ENCODE assay signal across 8 cellular contexts in the genomic region with DNA sequence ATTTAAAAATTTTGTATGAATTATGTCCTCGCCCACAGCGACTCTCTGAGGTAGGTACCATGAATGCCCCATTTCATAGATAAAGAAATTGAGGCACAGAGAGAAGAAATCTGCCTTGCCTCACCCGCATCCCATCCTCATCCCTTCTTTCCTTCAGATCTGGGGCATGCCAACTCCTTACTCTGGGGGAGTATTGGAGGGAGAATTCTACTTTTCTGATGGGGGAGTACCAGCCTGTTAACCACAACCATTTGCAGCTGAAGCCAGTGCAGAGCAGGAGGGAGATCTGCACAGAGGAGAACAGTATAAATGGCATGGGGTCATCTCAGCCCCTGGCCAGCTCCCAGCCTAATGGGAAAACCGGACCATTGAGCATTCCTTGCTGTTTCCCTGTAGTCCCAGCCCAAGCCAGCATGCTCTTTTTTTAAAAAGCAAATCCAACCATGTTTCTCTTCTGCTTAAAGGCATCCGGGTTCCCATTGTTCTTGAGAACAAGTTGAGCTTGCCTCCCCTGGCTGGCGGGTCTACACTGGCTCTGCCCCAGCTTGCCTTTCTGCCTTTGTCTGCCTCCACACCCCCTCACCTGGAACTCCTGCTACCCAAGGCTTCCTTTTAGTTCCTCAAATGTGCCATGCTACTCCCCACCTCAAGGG. TPM values are rescaled to one million over a fixed set of nuclear protein-coding genes. Genes with fewer than 3 reads are reported as not detected.
DNase-seq lines count a peak whose midpoint lies in the region; ATAC-seq and TF ChIP-seq lines count a peak whose summit lies in the region.

No MANE protein-coding gene starts in this region.

- no peak for DNase-seq in CD4-positive, CD25-positive, alpha-beta regulatory T cell
- DNase-seq in Kasumi-1 (lab: John Stamatoyannopoulos, UW) (peak; percentile 27 to 34), chondrocyte (ENCODE audit: low spot score) (no peak), GM19238 (ENCODE audit: insufficient read length, low spot score) (no peak), BE2C (no peak), NCI-H1417 (lab: John Stamatoyannopoulos, UW) (no peak)

- ATAC-seq in CD4-positive, CD25-positive, alpha-beta regulatory T cell (ENCODE audit: low read depth in 2 of 2), result no peak
- ATAC-seq in GM21528 (IDR thresholded peaks at IDR 0.05; ENCODE audit: low FRiP score, unreplicated experiment), result no peak

- no peak overlapping the region for H3K27ac Mint-ChIP-seq in CD4-positive, CD25-positive, alpha-beta regulatory T cell
- H3K27ac Mint-ChIP-seq in chondrocyte (ENCODE audit: unreplicated experiment), result no peak overlapping the region

- no peak overlapping the region for H3K4me3 ChIP-seq in CD4-positive, CD25-positive, alpha-beta regulatory T cell (ENCODE audit: low read depth, low read length)
- peak overlapping the region; percentile 94 for H3K4me3 ChIP-seq in neural cell (ENCODE audit: low read length)
- H3K4me3 ChIP-seq in BE2C (ENCODE audit: low read depth, low read length), result no peak overlapping the region

- peaks cover 0 to 4% (median 1%) of the 10 kb centered on the region in 7 donors for H3K9me3 Mint-ChIP-seq in CD4-positive, CD25-positive, alpha-beta regulatory T cell
- no peaks in the 10 kb centered on the region for H3K9me3 Mint-ChIP-seq in chondrocyte (ENCODE audit: low read depth)

- no peak for TF ChIP-seq CTCF in chondrocyte (IDR thresholded peaks at IDR 0.05)
- TF ChIP-seq CTCF in neural cell (IDR thresholded peaks at IDR 0.05; ENCODE audit: poor library complexity, severe bottlenecking), result no peak
- TF ChIP-seq CTCF in BE2C (IDR thresholded peaks at IDR 0.05; ENCODE audit: low read depth, low read length), result no peak

- no peak for TF ChIP-seq EP300 in neural cell (conservative IDR thresholded peaks at IDR 0.05; ENCODE audit: poor library complexity, severe bottlenecking)

- H3K9me3 ChIP-seq in CD4-positive, CD25-positive, alpha-beta regulatory T cell (ENCODE audit: control insufficient read depth in 2 of 2, low read length in 2 of 2), result no peaks in the 10 kb centered on the region
- no peaks in the 10 kb centered on the region for H3K9me3 ChIP-seq in neural cell (ENCODE audit: low read length)
- no peaks in the 10 kb centered on the region for H3K9me3 ChIP-seq in BE2C

- H3K4me1 Mint-ChIP-seq in CD4-positive, CD25-positive, alpha-beta regulatory T cell, result peaks cover 0 to 32% (median 5%) of the 10 kb centered on the region in 4 donors
- peaks cover 15% of the 10 kb centered on the region for H3K4me1 Mint-ChIP-seq in chondrocyte (ENCODE audit: low read depth)

- no peaks in the 10 kb centered on the region for H3F3A ChIP-seq in neural cell (ENCODE audit: insufficient read depth, low read length, poor library complexity, severe bottlenecking)

- no peak overlapping the region for H3K27ac ChIP-seq in CD4-positive, CD25-positive, alpha-beta regulatory T cell (ENCODE audit: insufficient read depth, low read length, poor library complexity, severe bottlenecking)
- no peak overlapping the region for H3K27ac ChIP-seq in neural cell (ENCODE audit: low read length)

- H3K4me2 ChIP-seq in neural cell (ENCODE audit: low read length), result no peak overlapping the region

- peaks cover 47% of the 10 kb centered on the region for H3K79me2 ChIP-seq in neural cell (replicated peaks; ENCODE audit: insufficient read depth, low read length)

- H3K4me1 ChIP-seq in CD4-positive, CD25-positive, alpha-beta regulatory T cell (ENCODE audit: control insufficient read depth, insufficient read depth, low read length, poor library complexity, severe bottlenecking), result peaks cover 27% of the 10 kb centered on the region
- no peaks in the 10 kb centered on the region; the same call in 1 of the 2 replicates for H3K4me1 ChIP-seq in BE2C

- no peaks in the 10 kb centered on the region for H3K36me3 ChIP-seq in CD4-positive, CD25-positive, alpha-beta regulatory T cell (ENCODE audit: control insufficient read depth, insufficient read depth, low read length)
- H3K36me3 ChIP-seq in neural cell (ENCODE audit: insufficient read depth, low read length), result no peaks in the 10 kb centered on the region
- H3K36me3 ChIP-seq in BE2C, result no peaks in the 10 kb centered on the region

- no peak for TF ChIP-seq RAD21 in neural cell (conservative IDR thresholded peaks at IDR 0.05)

- H4K20me1 ChIP-seq in neural cell (ENCODE audit: insufficient read depth), result no peaks in the 10 kb centered on the region

- no peak overlapping the region for H2AFZ ChIP-seq in neural cell (ENCODE audit: low read depth, low read length)

- H3K9me2 ChIP-seq in neural cell (ENCODE audit: insufficient read depth, low read length), result no peaks in the 10 kb centered on the region

- no peak overlapping the region for H3K9ac ChIP-seq in neural cell (ENCODE audit: low read length)

- H3K27me3 ChIP-seq in CD4-positive, CD25-positive, alpha-beta regulatory T cell (ENCODE audit: control insufficient read depth, insufficient read depth, low read length), result peaks cover 20% of the 10 kb centered on the region
- H3K27me3 ChIP-seq in neural cell (ENCODE audit: insufficient read depth, low read depth, low read length) (peaks cover 51% of the 10 kb centered on the region), BE2C (peaks cover 24% of the 10 kb centered on the region)

- H3K36me3 Mint-ChIP-seq in CD4-positive, CD25-positive, alpha-beta regulatory T cell, result no peaks in the 10 kb centered on the region
- peaks cover 3% of the 10 kb centered on the region for H3K36me3 Mint-ChIP-seq in chondrocyte (ENCODE audit: low read depth)

- peak overlapping the region; percentile 70 to 80 (median 75) for H3K4me3 Mint-ChIP-seq in CD4-positive, CD25-positive, alpha-beta regulatory T cell
- peak overlapping the region; percentile 65 for H3K4me3 Mint-ChIP-seq in chondrocyte (ENCODE audit: unreplicated experiment)

- peaks cover 79% of the 10 kb centered on the region for H3K27me3 Mint-ChIP-seq in CD4-positive, CD25-positive, alpha-beta regulatory T cell
- peaks cover 59% of the 10 kb centered on the region for H3K27me3 Mint-ChIP-seq in chondrocyte (ENCODE audit: low read depth)

TF ChIP-seq in neural cell, 6 proteins besides CTCF, POLR2A, EP300 and RAD21:
- TF ChIP-seq, protein P1, sequence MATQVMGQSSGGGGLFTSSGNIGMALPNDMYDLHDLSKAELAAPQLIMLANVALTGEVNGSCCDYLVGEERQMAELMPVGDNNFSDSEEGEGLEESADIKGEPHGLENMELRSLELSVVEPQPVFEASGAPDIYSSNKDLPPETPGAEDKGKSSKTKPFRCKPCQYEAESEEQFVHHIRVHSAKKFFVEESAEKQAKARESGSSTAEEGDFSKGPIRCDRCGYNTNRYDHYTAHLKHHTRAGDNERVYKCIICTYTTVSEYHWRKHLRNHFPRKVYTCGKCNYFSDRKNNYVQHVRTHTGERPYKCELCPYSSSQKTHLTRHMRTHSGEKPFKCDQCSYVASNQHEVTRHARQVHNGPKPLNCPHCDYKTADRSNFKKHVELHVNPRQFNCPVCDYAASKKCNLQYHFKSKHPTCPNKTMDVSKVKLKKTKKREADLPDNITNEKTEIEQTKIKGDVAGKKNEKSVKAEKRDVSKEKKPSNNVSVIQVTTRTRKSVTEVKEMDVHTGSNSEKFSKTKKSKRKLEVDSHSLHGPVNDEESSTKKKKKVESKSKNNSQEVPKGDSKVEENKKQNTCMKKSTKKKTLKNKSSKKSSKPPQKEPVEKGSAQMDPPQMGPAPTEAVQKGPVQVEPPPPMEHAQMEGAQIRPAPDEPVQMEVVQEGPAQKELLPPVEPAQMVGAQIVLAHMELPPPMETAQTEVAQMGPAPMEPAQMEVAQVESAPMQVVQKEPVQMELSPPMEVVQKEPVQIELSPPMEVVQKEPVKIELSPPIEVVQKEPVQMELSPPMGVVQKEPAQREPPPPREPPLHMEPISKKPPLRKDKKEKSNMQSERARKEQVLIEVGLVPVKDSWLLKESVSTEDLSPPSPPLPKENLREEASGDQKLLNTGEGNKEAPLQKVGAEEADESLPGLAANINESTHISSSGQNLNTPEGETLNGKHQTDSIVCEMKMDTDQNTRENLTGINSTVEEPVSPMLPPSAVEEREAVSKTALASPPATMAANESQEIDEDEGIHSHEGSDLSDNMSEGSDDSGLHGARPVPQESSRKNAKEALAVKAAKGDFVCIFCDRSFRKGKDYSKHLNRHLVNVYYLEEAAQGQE (IDR thresholded peaks at IDR 0.05; ENCODE audit: borderline replicate concordance), result no peak
- TF ChIP-seq POLR2AphosphoS5 (IDR thresholded peaks at IDR 0.05) (no peak), SMC3 (conservative IDR thresholded peaks at IDR 0.05; ENCODE audit: poor library complexity) (no peak), TAF1 (IDR thresholded peaks at IDR 0.05; ENCODE audit: low read depth) (no peak), MXI1 (conservative IDR thresholded peaks at IDR 0.05; ENCODE audit: poor library complexity, severe bottlenecking) (no peak), EZH2 (IDR thresholded peaks at IDR 0.05; ENCODE audit: borderline replicate concordance, insufficient read depth, low read length, poor library complexity, severe bottlenecking) (no peak)

RNA-seq across cellular contexts. Expression of a gene that starts 8.7 kb away (rescaled TPM):
- not detected for total RNA-seq in CD4-positive, CD25-positive, alpha-beta regulatory T cell
- not detected for polyA plus RNA-seq in CD4-positive, CD25-positive, alpha-beta regulatory T cell
- total RNA-seq in chondrocyte, result 12.3 to 26.0 TPM (median 24.8 TPM) in 3 replicates
- polyA plus RNA-seq in neural cell, result 41.4 and 49.9 TPM in 2 replicates
- polyA minus RNA-seq in neural cell, result 89.5 and 107 TPM in 2 replicates
- polyA plus RNA-seq in BE2C (2012; ENCODE audit: insufficient read depth, insufficient read length, low read depth), result 21.6 TPM

RNA-seq across cellular contexts. Expression of a gene that starts 21.2 kb away (rescaled TPM):
- 0.10 TPM for total RNA-seq in CD4-positive, CD25-positive, alpha-beta regulatory T cell
- not detected for polyA plus RNA-seq in CD4-positive, CD25-positive, alpha-beta regulatory T cell
- 0.34 to 3.5 TPM (median 2.8 TPM) in 3 replicates for total RNA-seq in chondrocyte
- 5.6 and 8.4 TPM in 2 replicates for polyA plus RNA-seq in neural cell
- 16.6 and 21.2 TPM in 2 replicates for polyA minus RNA-seq in neural cell
- 1.4 TPM for polyA plus RNA-seq in BE2C (2012; ENCODE audit: insufficient read depth, insufficient read length, low read depth)

Comparison
In these comparisons a context has a peak if more than half of its experiments do, and no peak if none do; other contexts are left out.
1. DNase-seq: peak in Kasumi-1 (2 of 2); none in CD4-positive, CD25-positive, alpha-beta regulatory T cell (0 of 3), chondrocyte (single experiment), GM19238 (single experiment), BE2C (single experiment) and NCI-H1417 (0 of 3).
2. RNA of a gene that starts 8.7 kb away (total RNA-seq): 12.3 to 26.0 TPM in chondrocyte; not detected in CD4-positive, CD25-positive, alpha-beta regulatory T cell (single experiment); every median in the first group is over 10 times any median in the second.